Comparison of ENCODE assay signal across 12 cellular contexts in genomic region chr17:76953926-76954325, GRCh38.
"Had no signal": no experiment of that assay in that cellular context is flagged by ENCODE, and none has a peak within 500 bp of the region (broad histone marks: within the 10 kb centered on the region; RNA-seq: fewer than 3 reads in every experiment).

No MANE protein-coding gene starts in this region.

- H3K9me3 ChIP-seq: gastroesophageal sphincter, upper lobe of right lung had no signal

- H3K4me1 ChIP-seq: upper lobe of right lung had no signal

- ATAC-seq: activated T-helper 17 cell treated with anti-CD3 and anti-CD28 coated beads, Interleukin-2, amount 50 U/mL, for 72 hours; gastroesophageal sphincter; upper lobe of right lung had no signal

- H3K4me3 ChIP-seq: coronary artery, gastroesophageal sphincter, upper lobe of right lung had no signal

- DNase-seq: activated B cell treated with CpG ODN at 0.5 μM for 24 hours; activated CD4-positive, alpha-beta T cell treated with anti-CD3 and anti-CD28 coated beads, Interleukin-2, amount 10 ng/mL, durations not matched to agents 7 days and 5 days; activated CD8-positive, alpha-beta memory T cell treated with anti-CD3 and anti-CD28 coated beads for 24 hours; activated naive CD4-positive, alpha-beta T cell treated with anti-CD3 and anti-CD28 coated beads, Interleukin-2, amount 10 ng/mL, durations not matched to agents 7 days and 5 days; activated T-cell treated with anti-CD3 and anti-CD28 coated beads for 4 hours; effector CD8-positive, alpha-beta T cell; stimulated activated CD4-positive, alpha-beta T cell treated with anti-CD3 and anti-CD28 coated beads, Interleukin-4, amount 100 ng/mL, for 1 hour; stimulated activated CD8-positive, alpha-beta memory T cell treated with anti-CD3 and anti-CD28 coated beads, Interleukin-4, amount 100 ng/mL, for 48 hours; upper lobe of right lung had no signal

- H3K36me3 ChIP-seq: gastroesophageal sphincter, upper lobe of right lung had no signal

- H3K27ac ChIP-seq: coronary artery, gastroesophageal sphincter, upper lobe of right lung had no signal
